In genomic region chr7:134802762-134803161, GRCh38 we compare ENCODE assay signal across 22 cellular contexts.
"Had no signal": no experiment of that assay in that cellular context is flagged by ENCODE, and none has a peak within 500 bp of the region (broad histone marks: within the 10 kb centered on the region; RNA-seq: fewer than 3 reads in every experiment).

No MANE protein-coding gene starts in this region.

- DNase-seq: activated B cell treated with CpG ODN at 0.5 μM for 24 hours; activated CD4-positive, alpha-beta T cell treated with anti-CD3 and anti-CD28 coated beads for 1 hour; activated CD4-positive, alpha-beta T cell treated with anti-CD3 and anti-CD28 coated beads, Interleukin-2, amount 10 ng/mL, durations not matched to agents 24 days and 14 days; activated CD4-positive, alpha-beta T cell treated with anti-CD3 and anti-CD28 coated beads, Interleukin-2, amount 50 U/mL, for 48 hours; activated effector memory CD4-positive, alpha-beta T cell treated with anti-CD3 and anti-CD28 coated beads, Interleukin-2, amount 50 U/mL, for 16 hours; activated naive CD4-positive, alpha-beta T cell treated with Interleukin-2 at 50 U/mL for 16 hours; activated naive CD8-positive, alpha-beta T cell treated with anti-CD3 and anti-CD28 coated beads, Interleukin-2, amount 50 U/mL, for 24 hours; activated T-cell treated with anti-CD3 and anti-CD28 coated beads, Interleukin-2, amount 50 U/mL, for 4 hours; amniotic stem cell; cerebellar nuclear complex; KBM-7; NCI-H1048; NCI-H146; NCI-H187 treated with DMSO at 0.1 percent for 48 hours; NCI-H2107; NCI-H510A treated with DMSO at 0.1 percent for 48 hours; PC-3; SIG-M5; T-helper 17 cell; T-helper 9 cell had no signal

- FAIRE-seq: TTC549 had no signal

- ATAC-seq: activated naive CD4-positive, alpha-beta T cell treated with anti-CD3 and anti-CD28 coated beads, Interleukin-2, amount 50 U/mL, for 72 hours; activated naive CD8-positive, alpha-beta T cell treated with anti-CD3 and anti-CD28 coated beads, Interleukin-2, amount 50 U/mL, for 24 hours; activated T-cell treated with anti-CD3 and anti-CD28 coated beads, Interleukin-2, amount 50 U/mL, for 4 hours; PC-3; T-helper 17 cell had no signal
